ENCODE assay signal across 13 cellular contexts in genomic region chr3:55624238-55624637, GRCh38.
A peak's percentile ranks its signal among the peaks of the same experiment; 100 is the strongest.
DNase-seq lines count a peak whose midpoint lies in the region; ATAC-seq and TF ChIP-seq lines count a peak whose summit lies in the region.
"Had no signal": no experiment of that assay in that cellular context is flagged by ENCODE, and none has a peak within 500 bp of the region (broad histone marks: within the 10 kb centered on the region; RNA-seq: fewer than 3 reads in every experiment).

No MANE protein-coding gene starts in this region.

- H3K27me3 Mint-ChIP-seq in MCF 10A (ENCODE audit: insufficient read depth, unreplicated experiment): no peaks in the 10 kb centered on the region
- H3K27me3 Mint-ChIP-seq: activated naive CD4-positive, alpha-beta T cell treated with anti-CD3 and anti-CD28 coated beads, Interleukin-2, amount 10 ng/mL, durations not matched to agents 7 days and 5 days had no signal

- CTCF ChIA-PET in MCF 10A (lab: Yijun Ruan, JAX) (interaction anchor here (0.7 kb wide), 1 partner anchor 190 kb away, joined by 3 read pairs; no protein-coding TSS in a partner anchor), HEK293T (lab: Yijun Ruan, JAX) (no interaction called here)

- no peak for TF ChIP-seq EP300 in upper lobe of left lung (IDR thresholded peaks at IDR 0.05)

- ATAC-seq in upper lobe of left lung (ENCODE audit: low FRiP score in 2 of 2): peak; percentile 55 to 77

- peaks cover 16% of the 10 kb centered on the region for H3K4me1 Mint-ChIP-seq in MCF 10A (ENCODE audit: insufficient read depth, unreplicated experiment)
- H3K4me1 Mint-ChIP-seq: activated naive CD4-positive, alpha-beta T cell treated with anti-CD3 and anti-CD28 coated beads, Interleukin-2, amount 10 ng/mL, durations not matched to agents 7 days and 5 days had no signal

- BruUV-seq in MCF 10A (replicated peaks; lab: Mats Ljungman, UMichigan): no TSS peak

- POLR2A ChIA-PET in MCF 10A (lab: Yijun Ruan, JAX) (no interaction called here), HEK293T (lab: Yijun Ruan, JAX) (no interaction called here)

- TF ChIP-seq CTCF in MCF 10A (IDR thresholded peaks at IDR 0.05; ENCODE audit: unreplicated experiment) (no peak), breast epithelium (IDR thresholded peaks at IDR 0.05) (no peak), upper lobe of left lung (IDR thresholded peaks at IDR 0.05) (no peak)

- H3K9me3 ChIP-seq in breast epithelium: no peaks in the 10 kb centered on the region
- no peaks in the 10 kb centered on the region for H3K9me3 ChIP-seq in upper lobe of left lung

- H3K4me3 ChIP-seq in breast epithelium (no peak overlapping the region), upper lobe of left lung (no peak overlapping the region)

- peak; percentile 69 for DNase-seq in MCF 10A (ENCODE audit: unreplicated experiment)
- no peak for DNase-seq in breast epithelium (ENCODE audit: low spot score in 2 of 2)
- peak; percentile 47 for DNase-seq in SKM-1 treated with dmso at 0.1 percent for 144 hours (lab: John Stamatoyannopoulos, UW; ENCODE audit: unreplicated experiment)
- peak; percentile 21 for DNase-seq in hepatic stellate cell (ENCODE audit: low spot score)
- peak in 1 of 2 donors; percentile 61 for DNase-seq in upper lobe of left lung
- no peak for DNase-seq in NCI-H2029 (lab: John Stamatoyannopoulos, UW)
- no peak for DNase-seq in HEK293T (ENCODE audit: extremely low spot score)
- DNase-seq in NCI-H82 treated with DMSO at 0.1 percent for 48 hours (lab: John Stamatoyannopoulos, UW; ENCODE audit: unreplicated experiment): no peak
- DNase-seq: activated naive CD4-positive, alpha-beta T cell treated with anti-CD3 and anti-CD28 coated beads, Interleukin-2, amount 10 ng/mL, durations not matched to agents 7 days and 5 days; DMS 273 treated with DMSO at 0.1 percent for 48 hours; NCI-H1092 treated with DMSO at 0.1 percent for 48 hours; NCI-H82 had no signal

- TF ChIP-seq POLR2A in breast epithelium (IDR thresholded peaks at IDR 0.05): no peak
- TF ChIP-seq POLR2A in upper lobe of left lung (IDR thresholded peaks at IDR 0.05): no peak

- 71 to 80% methylated on average over 7 of the region's 7 CpGs for WGBS in upper lobe of left lung, 2 donors

- H3K36me3 ChIP-seq in breast epithelium: no peaks in the 10 kb centered on the region
- H3K36me3 ChIP-seq in upper lobe of left lung: no peaks in the 10 kb centered on the region

- H3K27ac ChIP-seq in breast epithelium: no peak overlapping the region
- no peak overlapping the region for H3K27ac ChIP-seq in upper lobe of left lung
- H3K27ac ChIP-seq: parathyroid adenoma had no signal

- H3K27me3 ChIP-seq in breast epithelium: no peaks in the 10 kb centered on the region
- H3K27me3 ChIP-seq in upper lobe of left lung: no peaks in the 10 kb centered on the region

- H3K9me3 Mint-ChIP-seq in MCF 10A (ENCODE audit: unreplicated experiment): no peaks in the 10 kb centered on the region
- H3K9me3 Mint-ChIP-seq: activated naive CD4-positive, alpha-beta T cell treated with anti-CD3 and anti-CD28 coated beads, Interleukin-2, amount 10 ng/mL, durations not matched to agents 7 days and 5 days had no signal

- no peak overlapping the region for H3K4me3 Mint-ChIP-seq in MCF 10A (ENCODE audit: unreplicated experiment)
- H3K4me3 Mint-ChIP-seq: activated naive CD4-positive, alpha-beta T cell treated with anti-CD3 and anti-CD28 coated beads, Interleukin-2, amount 10 ng/mL, durations not matched to agents 7 days and 5 days had no signal

- H3K4me1 ChIP-seq in breast epithelium (no peaks in the 10 kb centered on the region), upper lobe of left lung (no peaks in the 10 kb centered on the region)

- intact Hi-C loops in MCF 10A (cut with micrococcal nuclease): loop anchor here (1.0 to 10.0 kb wide), 3 partner anchors 101 to 273 kb away; partner anchors contain the start of gene WNT5A
- intact Hi-C loops in breast epithelium (cut with DNase I; ENCODE audit: low total_unique reads): no loop called here

- no peaks in the 10 kb centered on the region for H3K36me3 Mint-ChIP-seq in MCF 10A (ENCODE audit: insufficient read depth, unreplicated experiment)
- H3K36me3 Mint-ChIP-seq: activated naive CD4-positive, alpha-beta T cell treated with anti-CD3 and anti-CD28 coated beads, Interleukin-2, amount 10 ng/mL, durations not matched to agents 7 days and 5 days had no signal

- H3K27ac Mint-ChIP-seq in MCF 10A (ENCODE audit: low read depth, unreplicated experiment): peak overlapping the region; percentile 8
- H3K27ac Mint-ChIP-seq: activated naive CD4-positive, alpha-beta T cell treated with anti-CD3 and anti-CD28 coated beads, Interleukin-2, amount 10 ng/mL, durations not matched to agents 7 days and 5 days had no signal

TF ChIP-seq in HEK293T, 16 proteins besides CTCF, POLR2A, EP300 and RAD21:
- TF ChIP-seq FOXM1 (IDR thresholded peaks at IDR 0.05; ENCODE audit: borderline replicate concordance): no peak
- TF ChIP-seq, protein P1, sequence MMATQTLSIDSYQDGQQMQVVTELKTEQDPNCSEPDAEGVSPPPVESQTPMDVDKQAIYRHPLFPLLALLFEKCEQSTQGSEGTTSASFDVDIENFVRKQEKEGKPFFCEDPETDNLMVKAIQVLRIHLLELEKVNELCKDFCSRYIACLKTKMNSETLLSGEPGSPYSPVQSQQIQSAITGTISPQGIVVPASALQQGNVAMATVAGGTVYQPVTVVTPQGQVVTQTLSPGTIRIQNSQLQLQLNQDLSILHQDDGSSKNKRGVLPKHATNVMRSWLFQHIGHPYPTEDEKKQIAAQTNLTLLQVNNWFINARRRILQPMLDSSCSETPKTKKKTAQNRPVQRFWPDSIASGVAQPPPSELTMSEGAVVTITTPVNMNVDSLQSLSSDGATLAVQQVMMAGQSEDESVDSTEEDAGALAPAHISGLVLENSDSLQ (IDR thresholded peaks at IDR 0.05): no peak
- TF ChIP-seq TARDBP (IDR thresholded peaks at IDR 0.05): no peak
- TF ChIP-seq NFRKB (IDR thresholded peaks at IDR 0.05): no peak
- TF ChIP-seq CTBP1 (IDR thresholded peaks at IDR 0.05; ENCODE audit: borderline replicate concordance): no peak
- no peak for TF ChIP-seq HDGF (IDR thresholded peaks at IDR 0.05; ENCODE audit: borderline replicate concordance)
- no peak for TF ChIP-seq FOXK2 (IDR thresholded peaks at IDR 0.05)
- no peak for TF ChIP-seq ELF4 (IDR thresholded peaks at IDR 0.05)
- no peak for TF ChIP-seq ZNF384 (IDR thresholded peaks at IDR 0.05)
- TF ChIP-seq LEF1 (IDR thresholded peaks at IDR 0.05; ENCODE audit: borderline replicate concordance): no peak
- TF ChIP-seq FOXA1 (IDR thresholded peaks at IDR 0.05): no peak
- TF ChIP-seq ARNT (IDR thresholded peaks at IDR 0.05): no peak
- TF ChIP-seq SUZ12 (IDR thresholded peaks at IDR 0.05): no peak
- no peak for TF ChIP-seq BHLHE40 (IDR thresholded peaks at IDR 0.05; ENCODE audit: borderline replicate concordance)
- no peak for TF ChIP-seq SP1 (IDR thresholded peaks at IDR 0.05)
- TF ChIP-seq L3MBTL2 (conservative IDR thresholded peaks at IDR 0.05): no peak

Comparison
In these comparisons a context has a peak if more than half of its experiments do, and no peak if none do; other contexts are left out.
1. DNase-seq: peak in MCF 10A (single experiment), SKM-1 treated with dmso at 0.1 percent for 144 hours (single experiment) and hepatic stellate cell (single experiment); none in breast epithelium (0 of 2), NCI-H2029 (single experiment), HEK293T (single experiment) and NCI-H82 treated with DMSO at 0.1 percent for 48 hours (single experiment).